ENCODE assay signal across 11 cellular contexts in the genomic region with DNA sequence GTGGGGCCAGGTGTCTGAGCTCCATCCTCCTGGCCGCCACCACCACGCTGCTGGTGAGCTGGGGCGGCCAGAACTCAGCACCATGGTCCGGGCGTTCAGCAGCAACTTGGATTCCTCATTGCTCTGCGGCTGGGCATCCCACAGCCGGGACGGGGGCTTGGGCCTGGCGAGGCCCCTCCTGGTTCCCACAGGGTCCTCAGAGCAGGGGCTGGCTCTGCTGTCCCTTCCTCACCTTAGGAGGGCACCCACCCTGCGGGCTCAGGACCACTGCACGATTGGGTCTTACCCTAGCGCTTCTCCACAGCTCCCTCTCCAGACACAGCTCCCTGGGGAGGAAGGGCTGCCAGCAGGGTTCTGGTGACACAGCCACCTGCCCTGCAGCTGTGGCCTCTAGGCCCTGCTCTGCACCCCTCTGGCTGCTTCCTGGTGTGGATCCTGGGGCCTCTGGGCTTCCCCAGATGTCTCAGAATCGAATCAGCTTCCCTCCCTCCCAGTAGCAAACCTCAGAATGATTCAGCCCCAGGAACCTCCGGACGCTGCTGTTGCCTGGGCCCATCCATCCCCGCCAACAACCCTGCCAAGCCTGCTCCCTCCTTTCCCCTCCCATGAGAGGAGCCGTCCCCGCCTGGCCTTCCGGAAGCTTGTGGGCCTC. TPM values are rescaled to one million over a fixed set of nuclear protein-coding genes. Genes with fewer than 3 reads are reported as not detected.
DNase-seq lines count a peak whose midpoint lies in the region; FAIRE-seq and TF ChIP-seq lines count a peak whose summit lies in the region.
"Had no signal": no experiment of that assay in that cellular context is flagged by ENCODE, and none has a peak within 500 bp of the region (broad histone marks: within the 10 kb centered on the region; RNA-seq: fewer than 3 reads in every experiment).

No MANE protein-coding gene starts in this region.

- peak overlapping the region; percentile 24 for H3K9ac ChIP-seq in keratinocyte (ENCODE audit: control insufficient read depth, extremely low read depth, insufficient read depth, low read length)

- dilution Hi-C loops in keratinocyte (cut with MboI; ENCODE audit: extremely low pct_ligation_motif_present, low sequenced_read_pairs): no loop called here

- H3K9me3 ChIP-seq in keratinocyte (ENCODE audit: control insufficient read depth, low read depth, low read length): no peaks in the 10 kb centered on the region

- H3K27me3 Mint-ChIP-seq in type B pancreatic cell: peaks cover 20% of the 10 kb centered on the region

- H3K4me3 ChIP-seq in keratinocyte (ENCODE audit: control insufficient read depth in 2 of 3, extremely low read depth in 1 of 3, insufficient read depth in 2 of 3, low read depth in 1 of 3, low read length in 3 of 3): no peak overlapping the region

- no peaks in the 10 kb centered on the region for H3K36me3 Mint-ChIP-seq in type B pancreatic cell

- no peak overlapping the region for H3K4me3 Mint-ChIP-seq in type B pancreatic cell

- no peaks in the 10 kb centered on the region for H3K27me3 ChIP-seq in keratinocyte (ENCODE audit: control insufficient read depth, extremely low read depth, insufficient read depth, low read length)

- DNase-seq in activated effector memory CD4-positive, alpha-beta T cell treated with anti-CD3 and anti-CD28 coated beads, Interleukin-2, amount 50 U/mL, for 16 hours: peak; percentile 54
- DNase-seq in activated effector memory CD4-positive, alpha-beta T cell treated with Interleukin-2 at 50 U/mL for 16 hours: no peak
- DNase-seq in activated CD8-positive, alpha-beta memory T cell treated with anti-CD3 and anti-CD28 coated beads, Interleukin-2, amount 50 U/mL, for 48 hours: peak; percentile 47
- DNase-seq in keratinocyte (ENCODE audit: low read depth, low spot score) (peak; percentile 67), type B pancreatic cell (ENCODE audit: extremely low spot score, unreplicated experiment) (peak; percentile 63), dermis blood vessel endothelial cell (no peak), midbrain (lab: John Stamatoyannopoulos, UW) (no peak)
- DNase-seq in activated CD4-positive, CD25-positive, alpha-beta regulatory T cell treated with anti-CD3 and anti-CD28 coated beads, Interleukin-2, amount 50 U/mL, for 72 hours: no peak
- DNase-seq: COR-L47, SHP77 had no signal

- H3K9me1 ChIP-seq in keratinocyte (ENCODE audit: control insufficient read depth, extremely low read depth, insufficient read depth, low read length): no peaks in the 10 kb centered on the region

- H2AFZ ChIP-seq in keratinocyte (ENCODE audit: control insufficient read depth, low read length): no peak overlapping the region

- H4K20me1 ChIP-seq in keratinocyte (ENCODE audit: control insufficient read depth, extremely low read depth, insufficient read depth, low read length): no peaks in the 10 kb centered on the region

- no peaks in the 10 kb centered on the region for H3K36me3 ChIP-seq in keratinocyte (ENCODE audit: control insufficient read depth in 2 of 2, extremely low read depth in 1 of 2, insufficient read depth in 2 of 2, low read length in 2 of 2)

- peak overlapping the region; percentile 61 for H3K27ac ChIP-seq in keratinocyte (ENCODE audit: control insufficient read depth, insufficient read depth, low read length)

- peak; percentile 92 for FAIRE-seq in keratinocyte (lab: Jason Lieb, UNC)

- peaks cover 30% of the 10 kb centered on the region for H3K4me1 Mint-ChIP-seq in type B pancreatic cell (ENCODE audit: unreplicated experiment)

- no peak for TF ChIP-seq CTCF in keratinocyte (optimal IDR thresholded peaks at IDR 0.05 in 1 of 3, IDR thresholded peaks at IDR 0.05 in 1 of 3, conservative IDR thresholded peaks at IDR 0.05 in 1 of 3; ENCODE audit: extremely low read depth in 1 of 3, insufficient read depth in 2 of 3, low read length in 3 of 3)
- TF ChIP-seq CTCF in type B pancreatic cell (conservative IDR thresholded peaks at IDR 0.05): no peak

- no peak overlapping the region for H3K27ac Mint-ChIP-seq in type B pancreatic cell

- H3K79me2 ChIP-seq in keratinocyte (ENCODE audit: control insufficient read depth, insufficient read depth, low read length): no peaks in the 10 kb centered on the region

- H3K9me3 Mint-ChIP-seq in type B pancreatic cell: peaks cover 12% of the 10 kb centered on the region

- peak overlapping the region; percentile 61 for H3K4me2 ChIP-seq in keratinocyte (ENCODE audit: control insufficient read depth, extremely low read depth, insufficient read depth, low read depth, low read length)

- H3K4me1 ChIP-seq in keratinocyte (ENCODE audit: control insufficient read depth, extremely low read depth, insufficient read depth, low read length): peaks cover 57% of the 10 kb centered on the region

RNA-seq across cellular contexts. Expression of a gene that starts 25.0 kb away (rescaled TPM):
- polyA plus RNA-seq in keratinocyte: not detected in 3 replicates
- polyA plus RNA-seq in keratinocyte (2011; ENCODE audit: low read depth): not detected
- polyA plus RNA-seq in keratinocyte (2011; cell fraction: cytosol; rRNA removed): not detected in 2 replicates
- not detected in 2 replicates for polyA plus RNA-seq in keratinocyte (2011; cell fraction: nucleus; rRNA removed)
- polyA plus RNA-seq in keratinocyte (2012; ENCODE audit: low replicate concordance): not detected in 2 replicates
- polyA minus RNA-seq in keratinocyte: not detected in 3 replicates
- polyA minus RNA-seq in keratinocyte (2011; cell fraction: cytosol; rRNA and poly(A)+ RNA removed): not detected
- not detected in 2 replicates for polyA minus RNA-seq in keratinocyte (2011; cell fraction: nucleus; rRNA and poly(A)+ RNA removed)
- not detected in 2 replicates for total RNA-seq in type B pancreatic cell (ENCODE audit: low replicate concordance)
- total RNA-seq in dermis blood vessel endothelial cell: not detected in 2 replicates
- total RNA-seq: skeletal muscle tissue had no signal

Comparison
In these comparisons a context has a peak if more than half of its experiments do, and no peak if none do; other contexts are left out.
1. DNase-seq: peak in activated effector memory CD4-positive, alpha-beta T cell treated with anti-CD3 and anti-CD28 coated beads, Interleukin-2, amount 50 U/mL, for 16 hours (single experiment), activated CD8-positive, alpha-beta memory T cell treated with anti-CD3 and anti-CD28 coated beads, Interleukin-2, amount 50 U/mL, for 48 hours (single experiment), keratinocyte (single experiment) and type B pancreatic cell (single experiment); none in activated effector memory CD4-positive, alpha-beta T cell treated with Interleukin-2 at 50 U/mL for 16 hours (single experiment), dermis blood vessel endothelial cell (single experiment), midbrain (single experiment) and activated CD4-positive, CD25-positive, alpha-beta regulatory T cell treated with anti-CD3 and anti-CD28 coated beads, Interleukin-2, amount 50 U/mL, for 72 hours (single experiment).